In genomic region chr12:93387780-93388179, GRCh38 we compare ENCODE assay signal across 11 cellular contexts. TPM values are rescaled to one million over a fixed set of nuclear protein-coding genes. Genes with fewer than 3 reads are reported as not detected.
A peak's percentile ranks its signal among the peaks of the same experiment; 100 is the strongest.
DNase-seq lines count a peak whose midpoint lies in the region; ATAC-seq, FAIRE-seq and TF ChIP-seq lines count a peak whose summit lies in the region.
"Had no signal": no experiment of that assay in that cellular context is flagged by ENCODE, and none has a peak within 500 bp of the region (broad histone marks: within the 10 kb centered on the region; RNA-seq: fewer than 3 reads in every experiment).

No MANE protein-coding gene starts in this region.

- H3K9me3 ChIP-seq in astrocyte (ENCODE audit: insufficient read depth, low read depth, low read length) (no peaks in the 10 kb centered on the region), smooth muscle cell (replicated peaks; ENCODE audit: low read depth) (no peaks in the 10 kb centered on the region)

- no peak for TF ChIP-seq CTCF in astrocyte (IDR thresholded peaks at IDR 0.05; ENCODE audit: insufficient read depth, low read depth, low read length)
- no peak for TF ChIP-seq CTCF in smooth muscle cell (IDR thresholded peaks at IDR 0.05; ENCODE audit: borderline replicate concordance, insufficient read depth, poor library complexity, severe bottlenecking)

- peak; percentile 47 for ATAC-seq in HG02981 (IDR thresholded peaks at IDR 0.05; ENCODE audit: unreplicated experiment)
- ATAC-seq: sciatic nerve had no signal

- H3K36me3 ChIP-seq in astrocyte (ENCODE audit: insufficient read depth, low read length) (peaks cover 3% of the 10 kb centered on the region), smooth muscle cell (ENCODE audit: low read depth) (no peaks in the 10 kb centered on the region)

- DNase-seq in ELR (ENCODE audit: low read depth) (peak; percentile 79), astrocyte (ENCODE audit: low read depth) (peak; percentile 77), smooth muscle cell (lab: John Stamatoyannopoulos, UW; ENCODE audit: unreplicated experiment) (no peak), midbrain (lab: John Stamatoyannopoulos, UW) (no peak), NAMALWA (ENCODE audit: low spot score) (no peak), NCI-H2171 (lab: John Stamatoyannopoulos, UW) (no peak), NCI-H748 (lab: John Stamatoyannopoulos, UW; ENCODE audit: unreplicated experiment) (no peak)
- DNase-seq: activated B cell treated with CpG ODN at 0.5 μM for 24 hours, kidney had no signal

- H3K27ac Mint-ChIP-seq in astrocyte (ENCODE audit: unreplicated experiment): no peak overlapping the region
- H3K27ac Mint-ChIP-seq: activated B cell treated with CpG ODN at 0.5 μM for 24 hours had no signal

- H3K79me2 ChIP-seq in astrocyte (ENCODE audit: insufficient read depth, low read length) (peaks cover 95% of the 10 kb centered on the region), smooth muscle cell (ENCODE audit: low read depth) (peaks cover 94% of the 10 kb centered on the region)

- no peaks in the 10 kb centered on the region for H3K27me3 ChIP-seq in astrocyte (ENCODE audit: insufficient read depth, low read length)
- H3K27me3 ChIP-seq in smooth muscle cell (ENCODE audit: low read depth): no peaks in the 10 kb centered on the region

- no peak overlapping the region for H3K4me3 Mint-ChIP-seq in astrocyte (ENCODE audit: unreplicated experiment)
- H3K4me3 Mint-ChIP-seq: activated B cell treated with CpG ODN at 0.5 μM for 24 hours had no signal

- peaks cover 2% of the 10 kb centered on the region for H3K36me3 Mint-ChIP-seq in astrocyte (ENCODE audit: low read depth, unreplicated experiment)

- H3K9me3 Mint-ChIP-seq in astrocyte (ENCODE audit: unreplicated experiment): no peaks in the 10 kb centered on the region
- H3K9me3 Mint-ChIP-seq: activated B cell treated with CpG ODN at 0.5 μM for 24 hours had no signal

- H3K4me2 ChIP-seq in astrocyte (ENCODE audit: low read length) (peak overlapping the region; percentile 46), smooth muscle cell (peak overlapping the region; percentile 57)

- 56% methylated on average over 2 of the region's 2 CpGs for WGBS in smooth muscle cell (ENCODE audit: low lambda C conversion rate)

- H3K4me1 Mint-ChIP-seq in astrocyte (ENCODE audit: low read depth, unreplicated experiment): peaks cover 13% of the 10 kb centered on the region

- H3K4me3 ChIP-seq in astrocyte (ENCODE audit: insufficient read depth, low read depth, low read length) (no peak overlapping the region), smooth muscle cell (no peak overlapping the region)

- H3K9ac ChIP-seq in astrocyte (ENCODE audit: low read length) (peak overlapping the region; percentile 19), smooth muscle cell (ENCODE audit: low read depth) (peak overlapping the region; percentile 14)

- H3K27me3 Mint-ChIP-seq in astrocyte (ENCODE audit: low read depth, unreplicated experiment): no peaks in the 10 kb centered on the region
- H3K27me3 Mint-ChIP-seq: activated B cell treated with CpG ODN at 0.5 μM for 24 hours had no signal

- H4K20me1 ChIP-seq in astrocyte (ENCODE audit: insufficient read depth, low read length) (peaks cover 83% of the 10 kb centered on the region), smooth muscle cell (ENCODE audit: low read depth) (peaks cover 95% of the 10 kb centered on the region)

- FAIRE-seq in astrocyte (lab: Jason Lieb, UNC): no peak
- FAIRE-seq: kidney had no signal

- peaks cover 9% of the 10 kb centered on the region for H3F3A ChIP-seq in smooth muscle cell (ENCODE audit: low read depth)

- H3K4me1 ChIP-seq in astrocyte (ENCODE audit: insufficient read depth, low read length) (peaks cover 20% of the 10 kb centered on the region), smooth muscle cell (ENCODE audit: low read depth) (no peaks in the 10 kb centered on the region)

- H3K27ac ChIP-seq in astrocyte (ENCODE audit: low read depth, low read length) (peak overlapping the region; percentile 49), smooth muscle cell (ENCODE audit: low read depth) (peak overlapping the region; percentile 80)

- no peak overlapping the region for H2AFZ ChIP-seq in astrocyte (ENCODE audit: low read depth, low read length)
- no peak overlapping the region for H2AFZ ChIP-seq in smooth muscle cell (ENCODE audit: low read depth)

RNA-seq across cellular contexts. Expression of gene NUDT4, which starts 10.1 kb away (rescaled TPM):
- total RNA-seq in astrocyte (54.8 and 60.2 TPM in 2 replicates), smooth muscle cell (83.2 and 91.2 TPM in 2 replicates)
- polyA plus RNA-seq in smooth muscle cell: 49.4 and 53.9 TPM in 2 replicates

RNA-seq across cellular contexts. Expression of gene UBE2N, which starts 54.0 kb away (rescaled TPM):
- total RNA-seq in astrocyte: 113 and 129 TPM in 2 replicates
- total RNA-seq in smooth muscle cell: 61.3 and 69.3 TPM in 2 replicates
- polyA plus RNA-seq in smooth muscle cell: 104 and 111 TPM in 2 replicates

Comparison
In these comparisons a context has a peak if more than half of its experiments do, and no peak if none do; other contexts are left out.
1. DNase-seq: peak in ELR (single experiment) and astrocyte (single experiment); none in smooth muscle cell (single experiment), midbrain (single experiment), NAMALWA (single experiment), NCI-H2171 (single experiment) and NCI-H748 (single experiment).